8 cellular contexts compared by ENCODE assay signal in the genomic region with DNA sequence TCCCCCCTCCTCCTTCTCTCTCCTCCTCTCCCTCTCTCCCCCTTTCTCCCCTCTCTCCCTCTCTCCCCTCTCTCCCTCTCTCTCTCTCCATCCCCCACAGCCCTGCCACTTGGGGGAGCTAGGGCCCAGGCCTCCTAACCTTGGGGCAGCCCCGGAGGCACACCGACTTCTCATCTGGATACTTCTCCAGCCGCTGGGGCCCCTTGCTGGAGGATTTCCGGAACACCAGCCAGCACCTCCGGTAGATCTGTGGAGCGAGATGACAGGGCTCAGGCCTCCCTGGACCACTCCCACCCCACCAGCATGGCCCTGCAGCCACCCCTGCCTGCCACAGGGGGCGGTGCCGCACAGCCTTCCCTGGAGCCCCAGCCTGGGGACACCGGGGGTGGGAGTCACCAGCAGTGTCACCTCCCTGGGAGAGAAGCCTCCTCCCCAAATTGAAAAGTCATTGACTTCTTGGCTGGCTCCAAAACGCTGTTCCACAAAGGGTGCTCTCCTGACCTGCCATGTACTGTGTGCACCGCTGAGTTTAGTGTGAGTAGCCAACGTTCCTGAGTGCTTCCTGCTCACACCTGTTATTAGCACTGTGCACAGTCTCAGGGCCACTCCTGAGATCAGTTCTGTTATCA. TPM values are rescaled to one million over a fixed set of nuclear protein-coding genes. Genes with fewer than 3 reads are reported as not detected.
DNase-seq lines count a peak whose midpoint lies in the region; ATAC-seq and TF ChIP-seq lines count a peak whose summit lies in the region.

No MANE protein-coding gene starts in this region.

- peaks cover 2% of the 10 kb centered on the region for H3K36me3 Mint-ChIP-seq in activated CD8-positive, alpha-beta memory T cell treated with anti-CD3 and anti-CD28 coated beads, Interleukin-2, amount 10 ng/mL, durations not matched to agents 7 days and 5 days

- TF ChIP-seq CTCF in fibroblast of mammary gland (conservative IDR thresholded peaks at IDR 0.05; ENCODE audit: control insufficient read depth, insufficient read depth, low read depth, low read length), result peak; percentile 56

- peak overlapping the region; percentile 45 for H3K4me3 Mint-ChIP-seq in activated CD8-positive, alpha-beta memory T cell treated with anti-CD3 and anti-CD28 coated beads, Interleukin-2, amount 10 ng/mL, durations not matched to agents 7 days and 5 days

- no peaks in the 10 kb centered on the region for H3K9me3 Mint-ChIP-seq in activated CD8-positive, alpha-beta memory T cell treated with anti-CD3 and anti-CD28 coated beads, Interleukin-2, amount 10 ng/mL, durations not matched to agents 7 days and 5 days (ENCODE audit: low read depth)

- peaks cover 16% of the 10 kb centered on the region for H3K4me1 Mint-ChIP-seq in activated CD8-positive, alpha-beta memory T cell treated with anti-CD3 and anti-CD28 coated beads, Interleukin-2, amount 10 ng/mL, durations not matched to agents 7 days and 5 days

- CTCF ChIA-PET in activated CD8-positive, alpha-beta memory T cell treated with anti-CD3 and anti-CD28 coated beads, Interleukin-2, amount 10 ng/mL, durations not matched to agents 7 days and 5 days (lab: Charles Lee), result interaction anchor here (0.6 to 4.4 kb wide), 15 partner anchors 10 to 175 kb away, joined by 3 to 22 read pairs (median 4); partner anchors contain the start of genes CIAPIN1, COQ9, DOK4 and POLR2C

- no peaks in the 10 kb centered on the region for H3K27me3 Mint-ChIP-seq in activated CD8-positive, alpha-beta memory T cell treated with anti-CD3 and anti-CD28 coated beads, Interleukin-2, amount 10 ng/mL, durations not matched to agents 7 days and 5 days

- DNase-seq in NCI-H2029 (lab: John Stamatoyannopoulos, UW), result peak; percentile 6
- no peak for DNase-seq in NCI-H2029 treated with DMSO at 0.1 percent for 48 hours (lab: John Stamatoyannopoulos, UW)
- DNase-seq in NCI-H748 treated with DMSO at 0.1 percent for 48 hours (lab: John Stamatoyannopoulos, UW), result peak; percentile 1
- DNase-seq in activated CD8-positive, alpha-beta memory T cell treated with anti-CD3 and anti-CD28 coated beads, Interleukin-2, amount 10 ng/mL, durations not matched to agents 7 days and 5 days, result peak; percentile 93
- peak; percentile 18 for DNase-seq in fibroblast of mammary gland (ENCODE audit: low read depth)
- peak; percentile 54 for DNase-seq in retina
- no peak for DNase-seq in NCI-H345 treated with DMSO at 0.1 percent for 48 hours (lab: John Stamatoyannopoulos, UW; ENCODE audit: unreplicated experiment)

- H3K27ac Mint-ChIP-seq in activated CD8-positive, alpha-beta memory T cell treated with anti-CD3 and anti-CD28 coated beads, Interleukin-2, amount 10 ng/mL, durations not matched to agents 7 days and 5 days, result peak overlapping the region; percentile 73

- peak; percentile 61 for ATAC-seq in HG02840 (IDR thresholded peaks at IDR 0.05; ENCODE audit: low FRiP score, unreplicated experiment)
- peak; percentile 99 for ATAC-seq in activated CD8-positive, alpha-beta memory T cell treated with anti-CD3 and anti-CD28 coated beads, Interleukin-2, amount 10 ng/mL, durations not matched to agents 7 days and 5 days

- no peak overlapping the region for H3K4me3 ChIP-seq in fibroblast of mammary gland (ENCODE audit: control insufficient read depth, low read depth, low read length)

RNA-seq across cellular contexts. Expression of gene DOK4, which starts 10.5 kb away (rescaled TPM):
- 1 to 10 TPM; 3.4 to 4.7 TPM for total RNA-seq in activated CD8-positive, alpha-beta memory T cell treated with anti-CD3 and anti-CD28 coated beads, Interleukin-2, amount 10 ng/mL, durations not matched to agents 7 days and 5 days

RNA-seq across cellular contexts. Expression of gene POLR2C, which starts 13.3 kb away (rescaled TPM):
- 10 to 100 TPM; 48.6 to 61.7 TPM for total RNA-seq in activated CD8-positive, alpha-beta memory T cell treated with anti-CD3 and anti-CD28 coated beads, Interleukin-2, amount 10 ng/mL, durations not matched to agents 7 days and 5 days

RNA-seq across cellular contexts. Expression of gene COQ9, which starts 28.5 kb away (rescaled TPM):
- 10 to 100 TPM; 36.8 to 43.1 TPM for total RNA-seq in activated CD8-positive, alpha-beta memory T cell treated with anti-CD3 and anti-CD28 coated beads, Interleukin-2, amount 10 ng/mL, durations not matched to agents 7 days and 5 days

RNA-seq across cellular contexts. Expression of gene CIAPIN1, which starts 28.6 kb away (rescaled TPM):
- 10 to 100 TPM; 46.5 to 62.5 TPM for total RNA-seq in activated CD8-positive, alpha-beta memory T cell treated with anti-CD3 and anti-CD28 coated beads, Interleukin-2, amount 10 ng/mL, durations not matched to agents 7 days and 5 days

Comparison
In these comparisons a context has a peak if more than half of its experiments do, and no peak if none do; other contexts are left out.
1. DNase-seq: peak in NCI-H2029 (single experiment), NCI-H748 treated with DMSO at 0.1 percent for 48 hours (single experiment), activated CD8-positive, alpha-beta memory T cell treated with anti-CD3 and anti-CD28 coated beads, Interleukin-2, amount 10 ng/mL, durations not matched to agents 7 days and 5 days (single experiment), fibroblast of mammary gland (single experiment) and retina (single experiment); none in NCI-H2029 treated with DMSO at 0.1 percent for 48 hours (single experiment) and NCI-H345 treated with DMSO at 0.1 percent for 48 hours (single experiment).